Comparison of ENCODE assay signal across 1 cellular context in genomic region chr9:22053178-22053577, GRCh38.
TF ChIP-seq lines count a peak whose summit lies in the region.

No MANE protein-coding gene starts in this region.

TF ChIP-seq in IMR-90, 13 proteins besides CTCF, POLR2A, EP300 and RAD21 (continued from another document):
- TF ChIP-seq MXI1 (IDR thresholded peaks at IDR 0.05; ENCODE audit: borderline replicate concordance, low read depth, low read length) (no peak), NFE2L2 (IDR thresholded peaks at IDR 0.05; ENCODE audit: low read depth, low read length) (no peak), CHD1 (IDR thresholded peaks at IDR 0.05; ENCODE audit: low read depth, low read length) (no peak), USF2 (IDR thresholded peaks at IDR 0.05; ENCODE audit: low read depth, low read length) (no peak), FOS (IDR thresholded peaks at IDR 0.05; ENCODE audit: low read depth, low read length) (no peak), RCOR1 (IDR thresholded peaks at IDR 0.05; ENCODE audit: insufficient replicate concordance, low read length) (no peak), BHLHE40 (IDR thresholded peaks at IDR 0.05; ENCODE audit: low read depth, low read length) (no peak), SMC3 (IDR thresholded peaks at IDR 0.05; ENCODE audit: low read depth, low read length) (no peak), MAZ (IDR thresholded peaks at IDR 0.05; ENCODE audit: borderline replicate concordance, low read depth, low read length) (no peak), MAFK (IDR thresholded peaks at IDR 0.05; ENCODE audit: low read depth, low read length) (no peak)
